17 cellular contexts compared by ENCODE assay signal in the genomic region with DNA sequence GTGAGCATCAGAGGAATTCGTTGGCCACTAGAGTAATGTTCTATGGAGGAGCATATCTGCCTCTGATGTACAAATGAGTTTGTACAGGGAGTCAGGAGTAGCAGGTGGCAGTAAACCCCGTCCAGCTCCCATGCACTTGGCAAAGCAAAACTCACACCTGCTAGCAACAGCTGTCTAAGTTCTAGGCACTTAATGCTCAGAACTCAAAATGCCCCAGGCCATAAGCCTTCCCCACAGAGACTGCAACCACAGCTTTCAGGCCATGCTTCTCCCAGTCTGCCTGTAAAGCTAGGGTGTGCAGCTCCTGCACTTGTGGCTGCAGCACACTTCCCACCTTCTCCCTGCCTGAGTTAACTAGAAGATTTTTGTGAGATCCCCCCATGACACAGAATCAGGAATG.
A peak's percentile ranks its signal among the peaks of the same experiment; 100 is the strongest.
DNase-seq lines count a peak whose midpoint lies in the region; ATAC-seq and TF ChIP-seq lines count a peak whose summit lies in the region.
"Had no signal": no experiment of that assay in that cellular context is flagged by ENCODE, and none has a peak within 500 bp of the region (broad histone marks: within the 10 kb centered on the region; RNA-seq: fewer than 3 reads in every experiment).

No MANE protein-coding gene starts in this region.

- H3K27me3 ChIP-seq in BE2C, result no peaks in the 10 kb centered on the region
- H3K27me3 ChIP-seq in DND-41 (ENCODE audit: insufficient read depth, low read length, poor library complexity), result no peaks in the 10 kb centered on the region
- no peaks in the 10 kb centered on the region for H3K27me3 ChIP-seq in foreskin keratinocyte
- no peaks in the 10 kb centered on the region for H3K27me3 ChIP-seq in adrenal gland

- H3K36me3 ChIP-seq in BE2C (no peaks in the 10 kb centered on the region; the same call in 1 of the 2 replicates), DND-41 (ENCODE audit: insufficient read depth, low read length) (no peaks in the 10 kb centered on the region), adrenal gland (replicated peaks in 1 of 2) (no peaks in the 10 kb centered on the region)

- H3K4me2 ChIP-seq in DND-41 (ENCODE audit: insufficient read depth, low read length), result peak overlapping the region; percentile 21
- H3K4me2 ChIP-seq: A549 had no signal

- intact Hi-C loops in adrenal gland (cut with DNase I), result no loop called here

- 65 to 94% (median 70%) methylated on average over 2 of the region's 2 CpGs for WGBS in adrenal gland, 4 donors

- TF ChIP-seq CTCF in BE2C (IDR thresholded peaks at IDR 0.05; ENCODE audit: low read depth, low read length) (no peak), DND-41 (IDR thresholded peaks at IDR 0.05; ENCODE audit: borderline replicate concordance, extremely low read depth, low read length, poor library complexity, severe bottlenecking) (no peak), foreskin keratinocyte (conservative IDR thresholded peaks at IDR 0.05) (no peak), adrenal gland (IDR thresholded peaks at IDR 0.05) (no peak)

- no peaks in the 10 kb centered on the region for H4K20me1 ChIP-seq in DND-41 (ENCODE audit: insufficient read depth, low read length)

- ATAC-seq in DND-41 (ENCODE audit: insufficient read depth, low read depth) (peak; percentile 85), foreskin keratinocyte (peak; percentile 16)
- ATAC-seq: A549, HCT116, Panc1 had no signal

- TF ChIP-seq POLR2A in adrenal gland (IDR thresholded peaks at IDR 0.05), result no peak

- no peaks in the 10 kb centered on the region for H3K9me3 ChIP-seq in BE2C
- no peaks in the 10 kb centered on the region for H3K9me3 ChIP-seq in DND-41 (ENCODE audit: insufficient read depth, low read length, severe bottlenecking)
- no peaks in the 10 kb centered on the region for H3K9me3 ChIP-seq in adrenal gland (replicated peaks in 1 of 3)
- H3K9me3 ChIP-seq: A549 had no signal

- H3K4me3 ChIP-seq in BE2C (ENCODE audit: low read depth, low read length), result no peak overlapping the region
- peak overlapping the region in 1 of 2 experiments; percentile 3; a peak in 2 of 4 replicates for H3K4me3 ChIP-seq in DND-41 (ENCODE audit: low read depth in 1 of 2, low read length in 2 of 2)
- no peak overlapping the region for H3K4me3 ChIP-seq in adrenal gland
- H3K4me3 ChIP-seq: A549 had no signal

- peak overlapping the region; percentile 49 for H3K27ac ChIP-seq in DND-41 (ENCODE audit: low read length)
- no peak overlapping the region for H3K27ac ChIP-seq in foreskin keratinocyte
- H3K27ac ChIP-seq in adrenal gland, result no peak overlapping the region
- H3K27ac ChIP-seq: A549 had no signal

- H3K79me2 ChIP-seq in DND-41 (ENCODE audit: insufficient read depth, low read length), result no peaks in the 10 kb centered on the region

- H3K9ac ChIP-seq in DND-41 (ENCODE audit: low read depth, low read length), result no peak overlapping the region

- H3K4me1 ChIP-seq in BE2C (no peaks in the 10 kb centered on the region), DND-41 (ENCODE audit: insufficient read depth, low read length) (peaks cover 27% of the 10 kb centered on the region), foreskin keratinocyte (no peaks in the 10 kb centered on the region), adrenal gland (replicated peaks in 1 of 2) (no peaks in the 10 kb centered on the region)
- H3K4me1 ChIP-seq: A549 had no signal

- H2AFZ ChIP-seq in DND-41 (ENCODE audit: low read depth, low read length), result 0 out of 2 replicates have a peak overlapping the region, but pooled peaks have one; percentile 0

- DNase-seq in BE2C (peak; percentile 22), DND-41 (peak; percentile 62), NCI-H524 treated with DMSO at 0.1 percent for 48 hours (lab: John Stamatoyannopoulos, UW) (peak; percentile 17), foreskin keratinocyte (no peak), foreskin melanocyte (no peak), adrenal gland (no peak), NCI-H2107 (lab: John Stamatoyannopoulos, UW) (no peak)
- DNase-seq: DMS79, KG1, MV-4-11, NCI-H1105 treated with DMSO at 0.1 percent for 48 hours, NCI-H1694 treated with DMSO at 0.1 percent for 48 hours, NCI-H2081 treated with DMSO at 0.1 percent for 48 hours, NCI-H446 had no signal

Comparison
In these comparisons a context has a peak if more than half of its experiments do, and no peak if none do; other contexts are left out.
1. DNase-seq: peak in BE2C (single experiment), DND-41 (single experiment) and NCI-H524 treated with DMSO at 0.1 percent for 48 hours (single experiment); none in foreskin keratinocyte (0 of 2), foreskin melanocyte (single experiment), adrenal gland (0 of 7) and NCI-H2107 (single experiment).